In the genomic region with DNA sequence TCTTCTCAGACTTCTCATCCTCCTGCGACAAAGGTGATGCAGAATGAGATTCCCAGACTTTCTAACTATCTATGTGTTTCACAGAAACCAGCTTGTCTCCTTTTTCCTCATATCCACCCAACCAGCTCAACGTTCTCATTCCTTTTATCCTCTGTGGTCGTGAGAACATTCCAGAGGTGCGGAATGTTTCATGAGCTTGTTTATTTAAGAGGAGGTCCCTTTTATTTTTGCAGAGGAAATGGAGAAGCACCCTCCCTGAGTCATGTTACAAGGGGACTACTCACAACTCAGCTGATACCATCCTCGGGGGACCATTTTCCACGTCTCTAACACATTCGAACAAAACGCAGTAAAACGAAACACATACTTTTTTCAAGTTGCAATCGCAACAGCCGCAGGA, we compare ENCODE assay signal across 12 cellular contexts.
DNase-seq lines count a peak whose midpoint lies in the region; ATAC-seq, FAIRE-seq and TF ChIP-seq lines count a peak whose summit lies in the region.
"Had no signal": no experiment of that assay in that cellular context is flagged by ENCODE, and none has a peak within 500 bp of the region (broad histone marks: within the 10 kb centered on the region; RNA-seq: fewer than 3 reads in every experiment).

No MANE protein-coding gene starts in this region.

- FAIRE-seq in RCC 7860 (lab: Jason Lieb, UNC): peak; percentile 11

- H3K9me3 ChIP-seq in osteoblast (ENCODE audit: low read depth, low read length): no peaks in the 10 kb centered on the region
- H3K9me3 ChIP-seq: body of pancreas had no signal

- no peaks in the 10 kb centered on the region for H3K36me3 ChIP-seq in osteoblast (ENCODE audit: insufficient read depth, low read length)

- no peak for ATAC-seq in GM21423 (IDR thresholded peaks at IDR 0.05; ENCODE audit: unreplicated experiment)
- ATAC-seq: activated CD8-positive, alpha-beta T cell treated with anti-CD3 and anti-CD28 coated beads for 36 hours; body of pancreas had no signal

- no peak for TF ChIP-seq CTCF in osteoblast (IDR thresholded peaks at IDR 0.05; ENCODE audit: extremely low read depth, low read depth, low read length)

- peaks cover 37% of the 10 kb centered on the region for H3K4me1 ChIP-seq in osteoblast (ENCODE audit: insufficient read depth, low read length)
- H3K4me1 ChIP-seq: parathyroid adenoma had no signal

- DNase-seq in Daoy (ENCODE audit: low read depth) (peak; percentile 79), RCC 7860 (ENCODE audit: low spot score) (peak; percentile 67), epidermal melanocyte (ENCODE audit: insufficient read length, low spot score) (peak; percentile 66), osteoblast (ENCODE audit: insufficient read length, low spot score, missing footprints) (peak; percentile 98), cortex of kidney (lab: John Stamatoyannopoulos, UW) (no peak), NK-92 (lab: John Stamatoyannopoulos, UW; ENCODE audit: unreplicated experiment) (no peak)
- DNase-seq in stimulated activated CD4-positive, alpha-beta T cell treated with anti-CD3 and anti-CD28 coated beads, Interleukin-12 subunit alpha, Interleukin-12 subunit beta, amount 100 ng/mL, for 4 hours: no peak
- DNase-seq: activated CD8-positive, alpha-beta T cell treated with anti-CD3 and anti-CD28 coated beads for 36 hours; body of pancreas; NCI-H146 had no signal

- H3K79me2 ChIP-seq in osteoblast (ENCODE audit: insufficient read depth, low read length): peaks cover 94% of the 10 kb centered on the region

- peaks cover 19% of the 10 kb centered on the region for H4K20me1 ChIP-seq in osteoblast (ENCODE audit: insufficient read depth, low read length)

- peak overlapping the region; percentile 99 for H3K27ac ChIP-seq in osteoblast (ENCODE audit: low read depth, low read length)
- H3K27ac ChIP-seq: parathyroid adenoma had no signal

- H3K27me3 ChIP-seq in osteoblast (ENCODE audit: insufficient read depth, low read length): no peaks in the 10 kb centered on the region
- H3K27me3 ChIP-seq: body of pancreas had no signal

- peak overlapping the region; percentile 60 for H3K4me3 ChIP-seq in osteoblast (ENCODE audit: insufficient read depth, low read length)
- H3K4me3 ChIP-seq: body of pancreas had no signal

- H3K4me2 ChIP-seq in osteoblast (ENCODE audit: insufficient read depth, low read length): peak overlapping the region; percentile 88

- H2AFZ ChIP-seq in osteoblast (ENCODE audit: low read length): no peak overlapping the region
- H2AFZ ChIP-seq: parathyroid adenoma had no signal

Comparison
In these comparisons a context has a peak if more than half of its experiments do, and no peak if none do; other contexts are left out.
1. DNase-seq: peak in Daoy (single experiment), RCC 7860 (single experiment), epidermal melanocyte (single experiment) and osteoblast (single experiment); none in stimulated activated CD4-positive, alpha-beta T cell treated with anti-CD3 and anti-CD28 coated beads, Interleukin-12 subunit alpha, Interleukin-12 subunit beta, amount 100 ng/mL, for 4 hours (single experiment), cortex of kidney (single experiment) and NK-92 (single experiment).